In genomic region chr12:58502236-58502635, GRCh38 we compare ENCODE assay signal across 11 cellular contexts.
A peak's percentile ranks its signal among the peaks of the same experiment; 100 is the strongest.
DNase-seq lines count a peak whose midpoint lies in the region; ATAC-seq, FAIRE-seq and TF ChIP-seq lines count a peak whose summit lies in the region.
"Had no signal": no experiment of that assay in that cellular context is flagged by ENCODE, and none has a peak within 500 bp of the region (broad histone marks: within the 10 kb centered on the region; RNA-seq: fewer than 3 reads in every experiment).

No MANE protein-coding gene starts in this region.

- ATAC-seq in GM21723 (IDR thresholded peaks at IDR 0.05; ENCODE audit: unreplicated experiment), result no peak
- ATAC-seq: lower lobe of right lung had no signal

- no peak overlapping the region for H3K27ac Mint-ChIP-seq in endodermal cell
- H3K27ac Mint-ChIP-seq: activated CD4-positive, alpha-beta memory T cell treated with anti-CD3 and anti-CD28 coated beads, Interleukin-2, amount 10 ng/mL, durations not matched to agents 7 days and 5 days had no signal

- H3K36me3 Mint-ChIP-seq in endodermal cell (ENCODE audit: low read depth), result no peaks in the 10 kb centered on the region

- no peaks in the 10 kb centered on the region for H3K9me3 Mint-ChIP-seq in endodermal cell
- H3K9me3 Mint-ChIP-seq: activated CD4-positive, alpha-beta memory T cell treated with anti-CD3 and anti-CD28 coated beads, Interleukin-2, amount 10 ng/mL, durations not matched to agents 7 days and 5 days had no signal

- H3K27ac ChIP-seq in endodermal cell (ENCODE audit: low read depth, low read length) (peak overlapping the region; percentile 48), small intestine (ENCODE audit: low read depth in 1 of 2, low read length in 1 of 2) (no peak overlapping the region)
- H3K27ac ChIP-seq: lower lobe of right lung had no signal

- TF ChIP-seq CTCF in endodermal cell (conservative IDR thresholded peaks at IDR 0.05), result no peak
- no peak for TF ChIP-seq CTCF in GM13977 (IDR thresholded peaks at IDR 0.05; ENCODE audit: extremely low read depth, insufficient read depth, missing control alignments)

- no peak for TF ChIP-seq POLR2A in H54 (IDR thresholded peaks at IDR 0.05; ENCODE audit: low read depth, low read length)

- H3K4me3 Mint-ChIP-seq in endodermal cell, result no peak overlapping the region
- H3K4me3 Mint-ChIP-seq: activated CD4-positive, alpha-beta memory T cell treated with anti-CD3 and anti-CD28 coated beads, Interleukin-2, amount 10 ng/mL, durations not matched to agents 7 days and 5 days had no signal

- FAIRE-seq in small intestine (lab: Jason Lieb, UNC) (no peak), H54 (lab: Jason Lieb, UNC) (no peak)

- WGBS in endodermal cell (ENCODE audit: insufficient coverage in 1 of 2, insufficient read length in 1 of 2), 2 experiments, result 43% methylated on average over 1 of the region's 1 CpG; no CpG with 5 or more reads in 1 of the 2 experiments
- 11 to 37% (median 21%) methylated on average over 1 of the region's 1 CpG for WGBS in small intestine, 3 donors

- H3K9ac ChIP-seq in endodermal cell (ENCODE audit: extremely low read depth, low read length, poor library complexity, severe bottlenecking), result no peak overlapping the region

- peak; percentile 85 for DNase-seq in NCI-H1092 (lab: John Stamatoyannopoulos, UW)
- DNase-seq in NCI-H526 (lab: John Stamatoyannopoulos, UW), result peak; percentile 69 to 72
- DNase-seq in endodermal cell, result no peak
- peak; percentile 28 for DNase-seq in small intestine
- no peak for DNase-seq in GM13977 (ENCODE audit: low spot score)
- DNase-seq in AG08396 (ENCODE audit: low spot score), result no peak
- no peak for DNase-seq in H54 (ENCODE audit: insufficient read length, low spot score)
- DNase-seq: activated CD4-positive, alpha-beta memory T cell treated with anti-CD3 and anti-CD28 coated beads, Interleukin-2, amount 10 ng/mL, durations not matched to agents 7 days and 5 days; amniotic stem cell; lower lobe of right lung had no signal

- H3K27me3 ChIP-seq in endodermal cell (ENCODE audit: control insufficient read depth, insufficient read depth, low read length, poor library complexity, severe bottlenecking), result no peaks in the 10 kb centered on the region
- no peaks in the 10 kb centered on the region for H3K27me3 ChIP-seq in small intestine (ENCODE audit: control insufficient read depth in 2 of 2, insufficient read depth in 2 of 2, low read length in 2 of 2)

- H3K4me1 ChIP-seq in endodermal cell (ENCODE audit: control insufficient read depth, insufficient read depth, low read length) (peaks cover 13% of the 10 kb centered on the region), small intestine (ENCODE audit: control insufficient read depth in 2 of 2, insufficient read depth in 1 of 2, low read depth in 1 of 2, low read length in 1 of 2) (no peaks in the 10 kb centered on the region)
- H3K4me1 ChIP-seq: lower lobe of right lung had no signal

- H3K4me3 ChIP-seq in endodermal cell (ENCODE audit: low read length) (no peak overlapping the region), small intestine (ENCODE audit: low read depth in 1 of 2, low read length in 2 of 2) (no peak overlapping the region)
- H3K4me3 ChIP-seq: lower lobe of right lung had no signal

- in situ Hi-C loops in GM13977 (cut with MboI; ENCODE audit: low pct_unique_long_range_greater_than_20kb, low sequenced_read_pairs, unreplicated experiment), result no loop called here

- H3K36me3 ChIP-seq in endodermal cell (ENCODE audit: control insufficient read depth, insufficient read depth, low read length) (no peaks in the 10 kb centered on the region), small intestine (ENCODE audit: control insufficient read depth in 2 of 2, insufficient read depth in 2 of 2, low read length in 2 of 2) (no peaks in the 10 kb centered on the region)
- H3K36me3 ChIP-seq: lower lobe of right lung had no signal

- H3K27me3 Mint-ChIP-seq in endodermal cell (ENCODE audit: insufficient read depth), result no peaks in the 10 kb centered on the region
- H3K27me3 Mint-ChIP-seq: activated CD4-positive, alpha-beta memory T cell treated with anti-CD3 and anti-CD28 coated beads, Interleukin-2, amount 10 ng/mL, durations not matched to agents 7 days and 5 days had no signal

- H3K4me1 Mint-ChIP-seq in endodermal cell, result peaks cover 22% of the 10 kb centered on the region
- H3K4me1 Mint-ChIP-seq: activated CD4-positive, alpha-beta memory T cell treated with anti-CD3 and anti-CD28 coated beads, Interleukin-2, amount 10 ng/mL, durations not matched to agents 7 days and 5 days had no signal

- H3K9me3 ChIP-seq in endodermal cell (ENCODE audit: control insufficient read depth, low read length) (no peaks in the 10 kb centered on the region), small intestine (ENCODE audit: control insufficient read depth, low read depth) (no peaks in the 10 kb centered on the region)
- H3K9me3 ChIP-seq: lower lobe of right lung had no signal

Comparison
In these comparisons a context has a peak if more than half of its experiments do, and no peak if none do; other contexts are left out.
1. DNase-seq: peak in NCI-H1092 (single experiment), NCI-H526 (2 of 2) and small intestine (single experiment); none in endodermal cell (single experiment), GM13977 (single experiment), AG08396 (single experiment) and H54 (single experiment).